Comparison of ENCODE assay signal across 13 cellular contexts in the genomic region with DNA sequence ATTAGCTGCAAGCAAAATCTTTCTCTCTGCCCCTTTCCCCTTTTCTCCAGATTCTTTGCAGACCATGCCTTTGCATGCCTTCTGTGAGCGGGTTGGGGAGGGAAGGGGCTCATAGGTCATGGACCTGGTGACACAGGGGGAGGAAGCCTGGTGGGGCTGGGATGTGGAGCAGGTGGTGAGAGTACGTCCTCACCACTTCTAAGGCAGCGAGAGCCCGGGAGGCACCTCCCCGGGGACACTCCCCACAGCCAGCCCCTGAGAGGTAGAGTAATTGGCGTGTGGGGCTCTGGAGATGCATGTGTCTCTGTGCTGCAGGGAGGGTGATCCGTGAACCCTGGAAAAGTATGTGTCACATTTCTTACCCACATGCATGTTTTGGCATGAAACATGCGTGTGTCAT. TPM values are rescaled to one million over a fixed set of nuclear protein-coding genes. Genes with fewer than 3 reads are reported as not detected.
DNase-seq lines count a peak whose midpoint lies in the region; ATAC-seq and TF ChIP-seq lines count a peak whose summit lies in the region.
"Had no signal": no experiment of that assay in that cellular context is flagged by ENCODE, and none has a peak within 500 bp of the region (broad histone marks: within the 10 kb centered on the region; RNA-seq: fewer than 3 reads in every experiment).

No MANE protein-coding gene starts in this region.

- H3K4me3 Mint-ChIP-seq in activated T-helper 17 cell treated with anti-CD3 and anti-CD28 coated beads, Interleukin-2, amount 50 U/mL, for 72 hours: no peak overlapping the region
- no peak overlapping the region for H3K4me3 Mint-ChIP-seq in endothelial cell (ENCODE audit: unreplicated experiment)
- no peak overlapping the region for H3K4me3 Mint-ChIP-seq in stimulated activated effector memory CD8-positive, alpha-beta T cell treated with anti-CD3 and anti-CD28 coated beads, Interleukin-12 subunit alpha, Interleukin-12 subunit beta, amount 100 ng/mL, for 72 hours
- no peak overlapping the region for H3K4me3 Mint-ChIP-seq in natural killer cell
- H3K4me3 Mint-ChIP-seq: GM23338, IgD-negative memory B cell had no signal

- no peaks in the 10 kb centered on the region for H3K27me3 Mint-ChIP-seq in activated T-helper 17 cell treated with anti-CD3 and anti-CD28 coated beads, Interleukin-2, amount 50 U/mL, for 72 hours
- peaks cover 11% of the 10 kb centered on the region for H3K27me3 Mint-ChIP-seq in endothelial cell (ENCODE audit: unreplicated experiment)
- no peaks in the 10 kb centered on the region for H3K27me3 Mint-ChIP-seq in natural killer cell (ENCODE audit: low read depth in 2 of 2)
- H3K27me3 Mint-ChIP-seq: CD8-positive, alpha-beta memory T cell; IgD-negative memory B cell had no signal

- peak overlapping the region; percentile 54 for H3K27ac Mint-ChIP-seq in activated T-helper 17 cell treated with anti-CD3 and anti-CD28 coated beads, Interleukin-2, amount 50 U/mL, for 72 hours
- peak overlapping the region; percentile 61 for H3K27ac Mint-ChIP-seq in endothelial cell (ENCODE audit: unreplicated experiment)
- peak overlapping the region; percentile 69 for H3K27ac Mint-ChIP-seq in stimulated activated effector memory CD8-positive, alpha-beta T cell treated with anti-CD3 and anti-CD28 coated beads, Interleukin-12 subunit alpha, Interleukin-12 subunit beta, amount 100 ng/mL, for 72 hours
- peak overlapping the region in 1 of 2 donors; percentile 39 for H3K27ac Mint-ChIP-seq in natural killer cell
- H3K27ac Mint-ChIP-seq: GM23338 had no signal

- intact Hi-C loops in natural killer cell (cut with micrococcal nuclease): no loop called here

- no peak for ATAC-seq in activated T-helper 17 cell treated with anti-CD3 and anti-CD28 coated beads, Interleukin-2, amount 50 U/mL, for 72 hours (replicated peaks)
- ATAC-seq in stimulated activated effector memory CD8-positive, alpha-beta T cell treated with anti-CD3 and anti-CD28 coated beads, Interleukin-12 subunit alpha, Interleukin-12 subunit beta, amount 100 ng/mL, for 72 hours: no peak
- no peak for ATAC-seq in GM21786 (IDR thresholded peaks at IDR 0.05; ENCODE audit: unreplicated experiment)
- ATAC-seq in natural killer cell: no peak
- ATAC-seq in HG02571 (IDR thresholded peaks at IDR 0.05; ENCODE audit: unreplicated experiment): no peak
- ATAC-seq: GM23338 had no signal

- TF ChIP-seq CTCF in endothelial cell (IDR thresholded peaks at IDR 0.05; ENCODE audit: unreplicated experiment): no peak
- no peak for TF ChIP-seq CTCF in natural killer cell (IDR thresholded peaks at IDR 0.05)

- peaks cover 13% of the 10 kb centered on the region for H3K4me1 Mint-ChIP-seq in activated T-helper 17 cell treated with anti-CD3 and anti-CD28 coated beads, Interleukin-2, amount 50 U/mL, for 72 hours
- H3K4me1 Mint-ChIP-seq in endothelial cell (ENCODE audit: unreplicated experiment): peaks cover 13% of the 10 kb centered on the region
- H3K4me1 Mint-ChIP-seq in stimulated activated effector memory CD8-positive, alpha-beta T cell treated with anti-CD3 and anti-CD28 coated beads, Interleukin-12 subunit alpha, Interleukin-12 subunit beta, amount 100 ng/mL, for 72 hours: peaks cover 15% of the 10 kb centered on the region
- H3K4me1 Mint-ChIP-seq in natural killer cell: peaks cover 29 to 41% of the 10 kb centered on the region in 2 donors

- peaks cover 29% of the 10 kb centered on the region for H3K36me3 Mint-ChIP-seq in activated T-helper 17 cell treated with anti-CD3 and anti-CD28 coated beads, Interleukin-2, amount 50 U/mL, for 72 hours (ENCODE audit: low read depth)
- H3K36me3 Mint-ChIP-seq in endothelial cell (ENCODE audit: low read depth, unreplicated experiment) (peaks cover 29% of the 10 kb centered on the region), natural killer cell (no peaks in the 10 kb centered on the region)
- peaks cover 12% of the 10 kb centered on the region for H3K36me3 Mint-ChIP-seq in stimulated activated effector memory CD8-positive, alpha-beta T cell treated with anti-CD3 and anti-CD28 coated beads, Interleukin-12 subunit alpha, Interleukin-12 subunit beta, amount 100 ng/mL, for 72 hours

- DNase-seq in NCI-H1436 (lab: John Stamatoyannopoulos, UW): peak; percentile 5
- DNase-seq in NCI-H1436 treated with DMSO at 0.1 percent for 48 hours (lab: John Stamatoyannopoulos, UW): no peak
- no peak for DNase-seq in endothelial cell (ENCODE audit: low spot score)
- no peak for DNase-seq in stimulated activated effector memory CD8-positive, alpha-beta T cell treated with anti-CD3 and anti-CD28 coated beads, Interleukin-12 subunit alpha, Interleukin-12 subunit beta, amount 100 ng/mL, for 72 hours (ENCODE audit: low spot score in 2 of 2)
- no peak for DNase-seq in natural killer cell
- DNase-seq: CD8-positive, alpha-beta memory T cell; DMS 273 treated with DMSO at 0.1 percent for 48 hours; H7 had no signal

- H3K9me3 Mint-ChIP-seq in activated T-helper 17 cell treated with anti-CD3 and anti-CD28 coated beads, Interleukin-2, amount 50 U/mL, for 72 hours: no peaks in the 10 kb centered on the region
- no peaks in the 10 kb centered on the region for H3K9me3 Mint-ChIP-seq in endothelial cell (ENCODE audit: unreplicated experiment)
- no peaks in the 10 kb centered on the region for H3K9me3 Mint-ChIP-seq in stimulated activated effector memory CD8-positive, alpha-beta T cell treated with anti-CD3 and anti-CD28 coated beads, Interleukin-12 subunit alpha, Interleukin-12 subunit beta, amount 100 ng/mL, for 72 hours
- H3K9me3 Mint-ChIP-seq in natural killer cell: no peaks in the 10 kb centered on the region
- H3K9me3 Mint-ChIP-seq: CD8-positive, alpha-beta memory T cell; GM23338; IgD-negative memory B cell had no signal

RNA-seq across cellular contexts. Expression of a gene that starts 42.5 kb away (rescaled TPM):
- 1 to 10 TPM in 1 of 2 donors, under 1 TPM in 1; 0.35 to 8.2 TPM for total RNA-seq in activated T-helper 17 cell treated with anti-CD3 and anti-CD28 coated beads, Interleukin-2, amount 50 U/mL, for 72 hours
- total RNA-seq in endothelial cell (ENCODE audit: unreplicated experiment) (81.5 TPM), natural killer cell (under 1 TPM; 0.09 to 0.40 (median 0.12) TPM)
